ENCODE assay signal across 8 cellular contexts in the genomic region with DNA sequence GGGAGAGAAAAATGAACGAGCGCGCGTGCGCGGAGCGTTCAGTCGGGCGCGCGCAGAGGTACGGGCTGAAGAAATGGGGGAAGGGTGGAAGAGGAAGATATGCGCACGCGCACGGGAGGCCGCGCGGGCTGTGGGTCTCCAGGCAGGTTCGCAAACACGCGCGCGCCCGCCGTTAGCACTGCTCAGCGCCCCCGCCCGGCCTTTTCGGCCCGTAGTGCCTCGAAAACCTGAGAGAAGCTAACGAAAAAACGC. TPM values are rescaled to one million over a fixed set of nuclear protein-coding genes. Genes with fewer than 3 reads are reported as not detected.
DNase-seq lines count a peak whose midpoint lies in the region; ATAC-seq and TF ChIP-seq lines count a peak whose summit lies in the region.

No MANE protein-coding gene starts in this region.

- H3K9me3 ChIP-seq in liver (ENCODE audit: control insufficient read depth in 4 of 4, low read length in 3 of 4), result no peaks in the 10 kb centered on the region

- H3K27me3 ChIP-seq in liver (ENCODE audit: control insufficient read depth in 4 of 4, insufficient read depth in 4 of 4, low read length in 3 of 4), result no peaks in the 10 kb centered on the region

- WGBS in liver, result under 1% methylated on average over 34 of the region's 34 CpGs

- TF ChIP-seq RAD21 in liver (IDR thresholded peaks at IDR 0.05), result no peak

- TF ChIP-seq CTCF in AG09319 (IDR thresholded peaks at IDR 0.05; ENCODE audit: low read depth, low read length) (no peak), liver (IDR thresholded peaks at IDR 0.05; ENCODE audit: low read depth, low read length, missing input control) (no peak)

- H3K4me1 ChIP-seq in liver (ENCODE audit: control insufficient read depth in 4 of 4, insufficient read depth in 4 of 4, low read length in 3 of 4), result peaks cover 12 to 36% (median 21%) of the 10 kb centered on the region in 4 donors

- peak overlapping the region; percentile 98 to 99 for H3K9ac ChIP-seq in liver (ENCODE audit: low read depth in 1 of 2, low read length in 2 of 2)

- peak; percentile 37 for ATAC-seq in HG03457 (IDR thresholded peaks at IDR 0.05; ENCODE audit: unreplicated experiment)

- DNase-seq in AG09319 (ENCODE audit: extremely low read depth, low read depth) (peak; percentile 75), GM19240 (ENCODE audit: insufficient read length, low spot score) (peak; percentile 21), NCI-H526 (lab: John Stamatoyannopoulos, UW) (peak; percentile 78 to 96), dermis blood vessel endothelial cell (peak; percentile 94)
- peak; percentile 88 to 90 for DNase-seq in activated CD4-positive, alpha-beta T cell treated with anti-CD3 and anti-CD28 coated beads, Interleukin-2, amount 50 U/mL, for 4 hours
- peak; percentile 84 to 90 for DNase-seq in stimulated activated CD4-positive, alpha-beta T cell treated with anti-CD3 and anti-CD28 coated beads, Interleukin-2, amount 100 ng/mL, for 48 hours

- peak overlapping the region; percentile 74 to 98 (median 97) for H3K4me3 ChIP-seq in liver (ENCODE audit: low read depth in 1 of 3, low read length in 3 of 3)

- peak overlapping the region; percentile 100 for H3K27ac ChIP-seq in liver (ENCODE audit: low read depth in 1 of 2, low read length in 2 of 2)

- no peaks in the 10 kb centered on the region for H3K36me3 ChIP-seq in liver (ENCODE audit: control insufficient read depth in 4 of 4, insufficient read depth in 3 of 4, low read depth in 1 of 4, low read length in 3 of 4)

TF ChIP-seq in liver, 16 proteins besides CTCF, POLR2A, EP300 and RAD21:
- TF ChIP-seq GABPA (IDR thresholded peaks at IDR 0.05 in 1 of 2, conservative IDR thresholded peaks at IDR 0.05 in 1 of 2) (no peak), FOXA2 (IDR thresholded peaks at IDR 0.05) (no peak), SP1 (IDR thresholded peaks at IDR 0.05) (no peak), TAF1 (conservative IDR thresholded peaks at IDR 0.05) (no peak), HNF4G (IDR thresholded peaks at IDR 0.05) (no peak), RXRA (IDR thresholded peaks at IDR 0.05) (no peak), JUND (IDR thresholded peaks at IDR 0.05) (no peak), FOXA1 (IDR thresholded peaks at IDR 0.05) (no peak), HNF4A (conservative IDR thresholded peaks at IDR 0.05) (no peak)
- TF ChIP-seq, protein P1, sequence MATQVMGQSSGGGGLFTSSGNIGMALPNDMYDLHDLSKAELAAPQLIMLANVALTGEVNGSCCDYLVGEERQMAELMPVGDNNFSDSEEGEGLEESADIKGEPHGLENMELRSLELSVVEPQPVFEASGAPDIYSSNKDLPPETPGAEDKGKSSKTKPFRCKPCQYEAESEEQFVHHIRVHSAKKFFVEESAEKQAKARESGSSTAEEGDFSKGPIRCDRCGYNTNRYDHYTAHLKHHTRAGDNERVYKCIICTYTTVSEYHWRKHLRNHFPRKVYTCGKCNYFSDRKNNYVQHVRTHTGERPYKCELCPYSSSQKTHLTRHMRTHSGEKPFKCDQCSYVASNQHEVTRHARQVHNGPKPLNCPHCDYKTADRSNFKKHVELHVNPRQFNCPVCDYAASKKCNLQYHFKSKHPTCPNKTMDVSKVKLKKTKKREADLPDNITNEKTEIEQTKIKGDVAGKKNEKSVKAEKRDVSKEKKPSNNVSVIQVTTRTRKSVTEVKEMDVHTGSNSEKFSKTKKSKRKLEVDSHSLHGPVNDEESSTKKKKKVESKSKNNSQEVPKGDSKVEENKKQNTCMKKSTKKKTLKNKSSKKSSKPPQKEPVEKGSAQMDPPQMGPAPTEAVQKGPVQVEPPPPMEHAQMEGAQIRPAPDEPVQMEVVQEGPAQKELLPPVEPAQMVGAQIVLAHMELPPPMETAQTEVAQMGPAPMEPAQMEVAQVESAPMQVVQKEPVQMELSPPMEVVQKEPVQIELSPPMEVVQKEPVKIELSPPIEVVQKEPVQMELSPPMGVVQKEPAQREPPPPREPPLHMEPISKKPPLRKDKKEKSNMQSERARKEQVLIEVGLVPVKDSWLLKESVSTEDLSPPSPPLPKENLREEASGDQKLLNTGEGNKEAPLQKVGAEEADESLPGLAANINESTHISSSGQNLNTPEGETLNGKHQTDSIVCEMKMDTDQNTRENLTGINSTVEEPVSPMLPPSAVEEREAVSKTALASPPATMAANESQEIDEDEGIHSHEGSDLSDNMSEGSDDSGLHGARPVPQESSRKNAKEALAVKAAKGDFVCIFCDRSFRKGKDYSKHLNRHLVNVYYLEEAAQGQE (IDR thresholded peaks at IDR 0.05), result no peak
- TF ChIP-seq, protein P2, sequence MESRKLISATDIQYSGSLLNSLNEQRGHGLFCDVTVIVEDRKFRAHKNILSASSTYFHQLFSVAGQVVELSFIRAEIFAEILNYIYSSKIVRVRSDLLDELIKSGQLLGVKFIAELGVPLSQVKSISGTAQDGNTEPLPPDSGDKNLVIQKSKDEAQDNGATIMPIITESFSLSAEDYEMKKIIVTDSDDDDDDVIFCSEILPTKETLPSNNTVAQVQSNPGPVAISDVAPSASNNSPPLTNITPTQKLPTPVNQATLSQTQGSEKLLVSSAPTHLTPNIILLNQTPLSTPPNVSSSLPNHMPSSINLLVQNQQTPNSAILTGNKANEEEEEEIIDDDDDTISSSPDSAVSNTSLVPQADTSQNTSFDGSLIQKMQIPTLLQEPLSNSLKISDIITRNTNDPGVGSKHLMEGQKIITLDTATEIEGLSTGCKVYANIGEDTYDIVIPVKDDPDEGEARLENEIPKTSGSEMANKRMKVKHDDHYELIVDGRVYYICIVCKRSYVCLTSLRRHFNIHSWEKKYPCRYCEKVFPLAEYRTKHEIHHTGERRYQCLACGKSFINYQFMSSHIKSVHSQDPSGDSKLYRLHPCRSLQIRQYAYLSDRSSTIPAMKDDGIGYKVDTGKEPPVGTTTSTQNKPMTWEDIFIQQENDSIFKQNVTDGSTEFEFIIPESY (IDR thresholded peaks at IDR 0.05), result no peak
- TF ChIP-seq, protein P3, sequence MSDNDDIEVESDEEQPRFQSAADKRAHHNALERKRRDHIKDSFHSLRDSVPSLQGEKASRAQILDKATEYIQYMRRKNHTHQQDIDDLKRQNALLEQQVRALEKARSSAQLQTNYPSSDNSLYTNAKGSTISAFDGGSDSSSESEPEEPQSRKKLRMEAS (IDR thresholded peaks at IDR 0.05), result no peak
- TF ChIP-seq, protein P4, sequence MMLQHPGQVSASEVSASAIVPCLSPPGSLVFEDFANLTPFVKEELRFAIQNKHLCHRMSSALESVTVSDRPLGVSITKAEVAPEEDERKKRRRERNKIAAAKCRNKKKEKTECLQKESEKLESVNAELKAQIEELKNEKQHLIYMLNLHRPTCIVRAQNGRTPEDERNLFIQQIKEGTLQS (IDR thresholded peaks at IDR 0.05), result no peak

RNA-seq across cellular contexts. Expression of gene BCLAF1, which starts 0.4 kb away (rescaled TPM):
- total RNA-seq in dermis blood vessel endothelial cell (108 and 189 TPM in 2 replicates), liver (10 to 100 TPM; 52.9 to 60.5 TPM)
- 10 to 100 TPM; 11.7 to 23.1 TPM for polyA plus RNA-seq in liver

RNA-seq across cellular contexts. Expression of gene MTFR2, which starts 39.1 kb away (rescaled TPM):
- total RNA-seq in dermis blood vessel endothelial cell, result 1.2 and 3.4 TPM in 2 replicates
- total RNA-seq in liver, result 1 to 10 TPM in 1 of 2 donors, under 1 TPM in 1; 0.08 to 3.6 TPM
- under 1 TPM; 0.11 to 0.31 TPM for polyA plus RNA-seq in liver

Comparison
In these comparisons a context has a peak if more than half of its experiments do, and no peak if none do; other contexts are left out.
1. Peak in every context shown above with its lines: DNase-seq, ATAC-seq, H3K4me3 ChIP-seq and H3K27ac ChIP-seq.
2. DNase-seq: peak in every context shown above with its lines; median percentile 94 in dermis blood vessel endothelial cell; 89 in activated CD4-positive, alpha-beta T cell treated with anti-CD3 and anti-CD28 coated beads, Interleukin-2, amount 50 U/mL, for 4 hours; 87 in NCI-H526; 87 in stimulated activated CD4-positive, alpha-beta T cell treated with anti-CD3 and anti-CD28 coated beads, Interleukin-2, amount 100 ng/mL, for 48 hours; 75 in AG09319; 21 in GM19240.